In the genomic region with DNA sequence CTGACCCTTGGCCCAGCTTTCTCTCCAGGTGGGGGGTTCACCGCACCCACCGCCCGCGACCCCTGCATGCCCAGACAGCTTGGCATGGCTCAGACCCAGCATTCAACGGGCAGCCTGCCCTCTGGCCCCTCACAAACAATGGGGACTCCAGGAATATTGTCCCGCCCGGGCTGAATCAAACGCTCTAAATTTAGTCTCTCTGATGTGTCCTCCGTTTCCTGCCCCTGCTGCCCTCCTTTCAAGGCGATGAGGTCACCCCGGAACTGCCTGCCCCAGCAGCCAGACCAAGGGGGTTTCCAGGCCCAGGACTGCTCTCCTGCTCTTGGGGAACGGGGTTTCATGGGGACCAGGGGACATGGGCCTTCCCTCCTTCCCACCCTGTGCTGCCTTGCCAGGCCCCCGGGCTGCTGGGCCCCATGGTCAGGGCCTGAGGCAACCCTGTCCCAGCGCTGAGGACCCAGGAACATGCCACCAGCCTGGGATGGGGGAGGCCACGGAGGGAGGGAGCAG, we compare ENCODE assay signal across 8 cellular contexts. TPM values are rescaled to one million over a fixed set of nuclear protein-coding genes. Genes with fewer than 3 reads are reported as not detected.
DNase-seq lines count a peak whose midpoint lies in the region; ATAC-seq, FAIRE-seq and TF ChIP-seq lines count a peak whose summit lies in the region.

No MANE protein-coding gene starts in this region.

- no peaks in the 10 kb centered on the region for H3K36me3 ChIP-seq in small intestine (ENCODE audit: control insufficient read depth in 2 of 2, insufficient read depth in 2 of 2, low read length in 2 of 2)

- peak overlapping the region in 1 of 2 donors; percentile 75 for H3K4me3 Mint-ChIP-seq in CD14-positive monocyte
- H3K4me3 Mint-ChIP-seq in stimulated activated naive CD8-positive, alpha-beta T cell treated with anti-CD3 and anti-CD28 coated beads, Interleukin-15, Interleukin-2, amounts not matched to agents 100 ng/mL and 50 ng/mL, for 24 hours, result peak overlapping the region; percentile 67

- DNase-seq in CD14-positive monocyte (ENCODE audit: low spot score) (peak; percentile 64), Right ventricle myocardium superior (no peak), small intestine (no peak), left colon (no peak)
- peak; percentile 62 to 70 for DNase-seq in activated T-cell treated with anti-CD3 and anti-CD28 coated beads, Interleukin-2, amount 50 U/mL, for 48 hours

- no peak overlapping the region for H3K4me3 ChIP-seq in small intestine (ENCODE audit: low read depth in 1 of 2, low read length in 2 of 2)

- H3K27me3 Mint-ChIP-seq in CD14-positive monocyte (ENCODE audit: low read depth in 3 of 3), result peaks cover 57 to 81% (median 71%) of the 10 kb centered on the region in 3 donors
- peaks cover 34% of the 10 kb centered on the region for H3K27me3 Mint-ChIP-seq in stimulated activated naive CD8-positive, alpha-beta T cell treated with anti-CD3 and anti-CD28 coated beads, Interleukin-15, Interleukin-2, amounts not matched to agents 100 ng/mL and 50 ng/mL, for 24 hours

- WGBS in small intestine, 3 donors, result 13 to 35% (median 16%) methylated on average over 15 of the region's 15 CpGs

- FAIRE-seq in small intestine (lab: Jason Lieb, UNC), result no peak

- intact Hi-C loops in CD14-positive monocyte (cut with micrococcal nuclease), result no loop called here
- intact Hi-C loops in Right ventricle myocardium superior (cut with DNase I), result no loop called here
- intact Hi-C loops in left colon (cut with DNase I, micrococcal nuclease), result no loop called here

- peak overlapping the region in 1 of 2 donors; percentile 22 for H3K27ac ChIP-seq in small intestine (ENCODE audit: low read depth in 1 of 2, low read length in 1 of 2)

- ATAC-seq in HG02610 (IDR thresholded peaks at IDR 0.05; ENCODE audit: unreplicated experiment) (peak; percentile 43), Right ventricle myocardium superior (ENCODE audit: poor library complexity) (peak; percentile 49), HG03378 (IDR thresholded peaks at IDR 0.05; ENCODE audit: unreplicated experiment) (no peak), left colon (no peak)

- no peaks in the 10 kb centered on the region for H3K4me1 ChIP-seq in small intestine (ENCODE audit: control insufficient read depth in 2 of 2, insufficient read depth in 1 of 2, low read depth in 1 of 2, low read length in 1 of 2)

- peak overlapping the region in 1 of 7 donors; percentile 54 for H3K27ac Mint-ChIP-seq in CD14-positive monocyte
- H3K27ac Mint-ChIP-seq in stimulated activated naive CD8-positive, alpha-beta T cell treated with anti-CD3 and anti-CD28 coated beads, Interleukin-15, Interleukin-2, amounts not matched to agents 100 ng/mL and 50 ng/mL, for 24 hours, result peak overlapping the region; percentile 82

- H3K36me3 Mint-ChIP-seq in CD14-positive monocyte, result no peaks in the 10 kb centered on the region
- H3K36me3 Mint-ChIP-seq in stimulated activated naive CD8-positive, alpha-beta T cell treated with anti-CD3 and anti-CD28 coated beads, Interleukin-15, Interleukin-2, amounts not matched to agents 100 ng/mL and 50 ng/mL, for 24 hours (ENCODE audit: low read depth), result no peaks in the 10 kb centered on the region

- no peak for TF ChIP-seq CTCF in CD14-positive monocyte (IDR thresholded peaks at IDR 0.05)

- H3K9me3 Mint-ChIP-seq in CD14-positive monocyte, result peaks cover 0 to 3% (median 0%) of the 10 kb centered on the region in 7 donors
- H3K9me3 Mint-ChIP-seq in stimulated activated naive CD8-positive, alpha-beta T cell treated with anti-CD3 and anti-CD28 coated beads, Interleukin-15, Interleukin-2, amounts not matched to agents 100 ng/mL and 50 ng/mL, for 24 hours, result no peaks in the 10 kb centered on the region

- H3K27me3 ChIP-seq in small intestine (ENCODE audit: control insufficient read depth in 2 of 2, insufficient read depth in 2 of 2, low read length in 2 of 2), result peaks cover 0 to 3% of the 10 kb centered on the region in 2 donors

- H3K9me3 ChIP-seq in small intestine (ENCODE audit: control insufficient read depth, low read depth), result no peaks in the 10 kb centered on the region

- peaks cover 15% of the 10 kb centered on the region for H3K4me1 Mint-ChIP-seq in CD14-positive monocyte
- peaks cover 28% of the 10 kb centered on the region for H3K4me1 Mint-ChIP-seq in stimulated activated naive CD8-positive, alpha-beta T cell treated with anti-CD3 and anti-CD28 coated beads, Interleukin-15, Interleukin-2, amounts not matched to agents 100 ng/mL and 50 ng/mL, for 24 hours (ENCODE audit: low read depth)

RNA-seq across cellular contexts. Expression of a gene that starts 10.1 kb away (rescaled TPM):
- not detected for polyA plus RNA-seq in CD14-positive monocyte
- total RNA-seq in Right ventricle myocardium superior, result 16.2 TPM
- polyA plus RNA-seq in small intestine, result 1 to 10 TPM in 1 of 3 donors, under 1 TPM in 2; 0.22 to 7.5 (median 0.54) TPM
- 1 to 10 TPM; 2.7 to 5.3 TPM for total RNA-seq in left colon

Comparison
In these comparisons a context has a peak if more than half of its experiments do, and no peak if none do; other contexts are left out.
1. DNase-seq: peak in CD14-positive monocyte (single experiment) and activated T-cell treated with anti-CD3 and anti-CD28 coated beads, Interleukin-2, amount 50 U/mL, for 48 hours (2 of 2); none in Right ventricle myocardium superior (single experiment), small intestine (single experiment) and left colon (0 of 2).
2. ATAC-seq: peak in HG02610 (single experiment) and Right ventricle myocardium superior (single experiment); none in HG03378 (single experiment) and left colon (single experiment).